8 cellular contexts compared by ENCODE assay signal in genomic region chr1:182446033-182446669, GRCh38. TPM values are rescaled to one million over a fixed set of nuclear protein-coding genes. Genes with fewer than 3 reads are reported as not detected.
DNase-seq lines count a peak whose midpoint lies in the region; ATAC-seq and TF ChIP-seq lines count a peak whose summit lies in the region.

No MANE protein-coding gene starts in this region.

- TF ChIP-seq CTCF in Caco-2 (IDR thresholded peaks at IDR 0.05; ENCODE audit: insufficient read depth in 1 of 2, low read depth in 1 of 2, low read length in 1 of 2, severe bottlenecking in 1 of 2, unreplicated experiment in 1 of 2) (peak; percentile 62 to 77), LNCAP (IDR thresholded peaks at IDR 0.05) (peak; percentile 89), lung (IDR thresholded peaks at IDR 0.05; ENCODE audit: control extremely low read depth, extremely low read depth) (peak; percentile 31)

- intact Hi-C loops in Caco-2 (cut with micrococcal nuclease; ENCODE audit: unreplicated experiment), result loop anchor here (1.0 to 5.0 kb wide), 4 partner anchors 155 to 361 kb away; no protein-coding TSS in a partner anchor

- H3K27me3 ChIP-seq in Caco-2 (replicated peaks; ENCODE audit: control insufficient read depth, insufficient read depth, low read length) (no peaks in the 10 kb centered on the region), lung (ENCODE audit: control insufficient read depth, insufficient read depth) (no peaks in the 10 kb centered on the region)

- no peaks in the 10 kb centered on the region for H3K4me1 Mint-ChIP-seq in Caco-2 (ENCODE audit: low read depth, unreplicated experiment)
- peaks cover 6% of the 10 kb centered on the region for H3K4me1 Mint-ChIP-seq in activated T-helper 17 cell treated with anti-CD3 and anti-CD28 coated beads, Interleukin-2, amount 50 U/mL, for 72 hours

- H3K4me1 ChIP-seq in Caco-2 (no peaks in the 10 kb centered on the region), lung (ENCODE audit: control insufficient read depth in 2 of 2, insufficient read depth in 2 of 2, low read length in 2 of 2) (no peaks in the 10 kb centered on the region)

- H3K4me3 ChIP-seq in Caco-2 (ENCODE audit: low read depth, low read length) (no peak overlapping the region), lung (no peak overlapping the region)

- no peaks in the 10 kb centered on the region for H3K9me3 Mint-ChIP-seq in Caco-2 (ENCODE audit: unreplicated experiment)
- no peaks in the 10 kb centered on the region for H3K9me3 Mint-ChIP-seq in activated T-helper 17 cell treated with anti-CD3 and anti-CD28 coated beads, Interleukin-2, amount 50 U/mL, for 72 hours

- whole genome bisulfite sequencing in lung, 2 donors, result 1 to 2% methylated on average over 3 of the region's 3 CpGs

- no TSS peak for BruUV-seq in Caco-2 (replicated peaks; lab: Mats Ljungman, UMichigan)

- H3K9me3 ChIP-seq in Caco-2, result no peaks in the 10 kb centered on the region; the same call in 1 of the 2 replicates
- H3K9me3 ChIP-seq in lung (ENCODE audit: control insufficient read depth in 2 of 2, insufficient read depth in 1 of 2, low read length in 1 of 2), result no peaks in the 10 kb centered on the region

- no peaks in the 10 kb centered on the region for H3K27me3 Mint-ChIP-seq in Caco-2 (ENCODE audit: insufficient read depth, unreplicated experiment)
- peaks cover 4% of the 10 kb centered on the region for H3K27me3 Mint-ChIP-seq in activated T-helper 17 cell treated with anti-CD3 and anti-CD28 coated beads, Interleukin-2, amount 50 U/mL, for 72 hours

- H3K36me3 Mint-ChIP-seq in Caco-2 (ENCODE audit: insufficient read depth, unreplicated experiment), result no peaks in the 10 kb centered on the region
- H3K36me3 Mint-ChIP-seq in activated T-helper 17 cell treated with anti-CD3 and anti-CD28 coated beads, Interleukin-2, amount 50 U/mL, for 72 hours (ENCODE audit: low read depth), result no peaks in the 10 kb centered on the region

- H3K27ac Mint-ChIP-seq in Caco-2 (ENCODE audit: unreplicated experiment), result no peak overlapping the region
- H3K27ac Mint-ChIP-seq in activated T-helper 17 cell treated with anti-CD3 and anti-CD28 coated beads, Interleukin-2, amount 50 U/mL, for 72 hours, result no peak overlapping the region

- POLR2A ChIA-PET in Caco-2 (lab: Charles Lee), result no interaction called here

- CTCF ChIA-PET in Caco-2 (lab: Charles Lee), result no interaction called here

- peak; percentile 69 for ATAC-seq in GM18907 (IDR thresholded peaks at IDR 0.05; ENCODE audit: unreplicated experiment)
- peak; percentile 69 for ATAC-seq in lung (ENCODE audit: insufficient read depth, low FRiP score)
- ATAC-seq in activated T-helper 17 cell treated with anti-CD3 and anti-CD28 coated beads, Interleukin-2, amount 50 U/mL, for 72 hours (replicated peaks), result no peak

- H3K27ac ChIP-seq in lung (ENCODE audit: low read depth in 1 of 2, low read length in 1 of 2), result no peak overlapping the region

- H3K36me3 ChIP-seq in Caco-2 (ENCODE audit: control insufficient read depth, insufficient read depth, low read length) (no peaks in the 10 kb centered on the region), lung (ENCODE audit: control insufficient read depth in 2 of 2, insufficient read depth in 2 of 2, low read length in 2 of 2) (no peaks in the 10 kb centered on the region)

- DNase-seq in Caco-2 (peak in 1 of 2 experiments; percentile 53), OCI-M2 (lab: John Stamatoyannopoulos, UW; ENCODE audit: unreplicated experiment) (peak; percentile 23), cerebellar cortex (ENCODE audit: low spot score) (peak; percentile 25), lung (ENCODE audit: low spot score) (no peak), 8988T (no peak)

- no peak overlapping the region for H3K4me3 Mint-ChIP-seq in Caco-2 (ENCODE audit: unreplicated experiment)
- H3K4me3 Mint-ChIP-seq in activated T-helper 17 cell treated with anti-CD3 and anti-CD28 coated beads, Interleukin-2, amount 50 U/mL, for 72 hours, result no peak overlapping the region

RNA-seq across cellular contexts. Expression of gene RGSL1, which starts 3.8 kb away (rescaled TPM):
- total RNA-seq in Caco-2 (2022), result not detected in 2 replicates
- not detected for total RNA-seq in lung
- polyA plus RNA-seq in lung, result under 1 TPM in 1 of 2 donors, not detected in 1; 0.13 TPM
- total RNA-seq in activated T-helper 17 cell treated with anti-CD3 and anti-CD28 coated beads, Interleukin-2, amount 50 U/mL, for 72 hours, result not detected

RNA-seq across cellular contexts. Expression of gene TEDDM1, which starts 45.7 kb away (rescaled TPM):
- total RNA-seq in Caco-2 (2022) (not detected in 2 replicates), lung (not detected)
- polyA plus RNA-seq in lung, result not detected
- not detected for total RNA-seq in activated T-helper 17 cell treated with anti-CD3 and anti-CD28 coated beads, Interleukin-2, amount 50 U/mL, for 72 hours

RNA-seq across cellular contexts. Expression of gene GLUL, which starts 54.6 kb away (rescaled TPM):
- total RNA-seq in Caco-2 (2022) (394 TPM in 2 replicates), lung (1,000 to 10,000 TPM in 1 of 2 donors, 100 to 1,000 TPM in 1; 754 to 1,619 TPM)
- 1,000 to 10,000 TPM in 1 of 2 donors, 100 to 1,000 TPM in 1; 209 to 2,889 TPM for polyA plus RNA-seq in lung
- 100 to 1,000 TPM; 159 to 236 TPM for total RNA-seq in activated T-helper 17 cell treated with anti-CD3 and anti-CD28 coated beads, Interleukin-2, amount 50 U/mL, for 72 hours

Comparison
In these comparisons a context has a peak if more than half of its experiments do, and no peak if none do; other contexts are left out.
1. DNase-seq: peak in OCI-M2 (single experiment) and cerebellar cortex (single experiment); none in lung (single experiment) and 8988T (single experiment).
2. CTCF ChIP-seq: peak in every context shown above with its lines; median percentile 89 in LNCAP; 70 in Caco-2; 31 in lung.